ENCODE assay signal across 8 cellular contexts in genomic region chr7:148963583-148964509, GRCh38.
DNase-seq lines count a peak whose midpoint lies in the region; ATAC-seq and TF ChIP-seq lines count a peak whose summit lies in the region.

No MANE protein-coding gene starts in this region.

- H3K9me3 Mint-ChIP-seq in activated T-cell treated with anti-CD3 and anti-CD28 coated beads, Interleukin-2, amount 50 U/mL, for 72 hours = no peaks in the 10 kb centered on the region
- H3K9me3 Mint-ChIP-seq in activated CD8-positive, alpha-beta T cell treated with anti-CD3 and anti-CD28 coated beads, Interleukin-2, amount 10 ng/mL, durations not matched to agents 7 days and 5 days (ENCODE audit: insufficient read depth) = no peaks in the 10 kb centered on the region

- H3K4me3 ChIP-seq in left ventricle myocardium inferior (peak overlapping the region; percentile 75), skeletal muscle satellite cell (ENCODE audit: low read length) (peak overlapping the region; percentile 73)

- H3K27ac Mint-ChIP-seq in activated T-cell treated with anti-CD3 and anti-CD28 coated beads, Interleukin-2, amount 50 U/mL, for 72 hours = peak overlapping the region; percentile 97
- peak overlapping the region; percentile 85 for H3K27ac Mint-ChIP-seq in activated CD8-positive, alpha-beta T cell treated with anti-CD3 and anti-CD28 coated beads, Interleukin-2, amount 10 ng/mL, durations not matched to agents 7 days and 5 days

- peak in 1 of 2 donors; percentile 1 for ATAC-seq in activated T-cell treated with anti-CD3 and anti-CD28 coated beads, Interleukin-2, amount 50 U/mL, for 72 hours (replicated peaks in 1 of 2)
- peak; percentile 3 for ATAC-seq in activated CD8-positive, alpha-beta T cell treated with anti-CD3 and anti-CD28 coated beads, Interleukin-2, amount 10 ng/mL, durations not matched to agents 7 days and 5 days
- no peak for ATAC-seq in HG02588 (IDR thresholded peaks at IDR 0.05; ENCODE audit: unreplicated experiment)
- ATAC-seq in HG02642 (IDR thresholded peaks at IDR 0.05; ENCODE audit: poor library complexity, unreplicated experiment) = no peak

- peaks cover 6% of the 10 kb centered on the region for H3K27me3 Mint-ChIP-seq in activated T-cell treated with anti-CD3 and anti-CD28 coated beads, Interleukin-2, amount 50 U/mL, for 72 hours (ENCODE audit: low read depth)
- peaks cover 7% of the 10 kb centered on the region for H3K27me3 Mint-ChIP-seq in activated CD8-positive, alpha-beta T cell treated with anti-CD3 and anti-CD28 coated beads, Interleukin-2, amount 10 ng/mL, durations not matched to agents 7 days and 5 days (ENCODE audit: low read depth)

- intact Hi-C loops in left ventricle myocardium inferior (cut with micrococcal nuclease) = loop anchor here (5.0 to 10.0 kb wide), 2 partner anchors 389 to 462 kb away; no protein-coding TSS in a partner anchor

- no peak for DNase-seq in activated T-cell treated with anti-CD3 and anti-CD28 coated beads, Interleukin-2, amount 50 U/mL, for 72 hours
- no peak for DNase-seq in activated T-cell treated with anti-CD3 and anti-CD28 coated beads, Interleukin-2, amount 50 U/mL, for 1 hour
- DNase-seq in activated CD8-positive, alpha-beta T cell treated with anti-CD3 and anti-CD28 coated beads, Interleukin-2, amount 10 ng/mL, durations not matched to agents 7 days and 5 days = no peak
- no peak for DNase-seq in left ventricle myocardium inferior
- no peak for DNase-seq in stimulated activated CD4-positive, alpha-beta T cell treated with anti-CD3 and anti-CD28 coated beads, Interleukin-4, amount 100 ng/mL, for 4 hours

- peak overlapping the region; percentile 84 for H3K27ac ChIP-seq in left ventricle myocardium inferior (replicated peaks)

- peak overlapping the region; percentile 72 for H3K9ac ChIP-seq in skeletal muscle satellite cell (ENCODE audit: low read depth, low read length)

- H3K4me1 Mint-ChIP-seq in activated T-cell treated with anti-CD3 and anti-CD28 coated beads, Interleukin-2, amount 50 U/mL, for 72 hours (ENCODE audit: low read depth) = peaks cover 37% of the 10 kb centered on the region
- peaks cover 33% of the 10 kb centered on the region for H3K4me1 Mint-ChIP-seq in activated CD8-positive, alpha-beta T cell treated with anti-CD3 and anti-CD28 coated beads, Interleukin-2, amount 10 ng/mL, durations not matched to agents 7 days and 5 days (ENCODE audit: low read depth)

- H3K36me3 ChIP-seq in left ventricle myocardium inferior = no peaks in the 10 kb centered on the region
- no peaks in the 10 kb centered on the region for H3K36me3 ChIP-seq in skeletal muscle satellite cell (ENCODE audit: insufficient read depth, low read length)

- H3K4me1 ChIP-seq in left ventricle myocardium inferior (peaks cover 32% of the 10 kb centered on the region), skeletal muscle satellite cell (ENCODE audit: control insufficient read depth, insufficient read depth, low read length) (peaks cover 15% of the 10 kb centered on the region)

- POLR2A ChIA-PET in activated CD8-positive, alpha-beta T cell treated with anti-CD3 and anti-CD28 coated beads, Interleukin-2, amount 10 ng/mL, durations not matched to agents 7 days and 5 days (lab: Charles Lee) = interaction anchor here (0.7 to 1.7 kb wide), 4 partner anchors 19 to 265 kb away, joined by 3 to 10 read pairs (median 4); partner anchors contain the start of gene CUL1

- H3K4me3 Mint-ChIP-seq in activated T-cell treated with anti-CD3 and anti-CD28 coated beads, Interleukin-2, amount 50 U/mL, for 72 hours = peak overlapping the region; percentile 85 to 96
- peak overlapping the region; percentile 90 for H3K4me3 Mint-ChIP-seq in activated CD8-positive, alpha-beta T cell treated with anti-CD3 and anti-CD28 coated beads, Interleukin-2, amount 10 ng/mL, durations not matched to agents 7 days and 5 days

- CTCF ChIA-PET in activated CD8-positive, alpha-beta T cell treated with anti-CD3 and anti-CD28 coated beads, Interleukin-2, amount 10 ng/mL, durations not matched to agents 7 days and 5 days (lab: Charles Lee) = interaction anchor here (0.7 to 3.0 kb wide), 52 partner anchors 11 to 699 kb away, joined by 3 to 32 read pairs (median 4); partner anchors contain the start of genes CUL1 and EZH2

- peak overlapping the region; percentile 73 for H3K4me2 ChIP-seq in skeletal muscle satellite cell (ENCODE audit: low read length)

- TF ChIP-seq CTCF in left ventricle myocardium inferior (IDR thresholded peaks at IDR 0.05; ENCODE audit: borderline replicate concordance) = no peak

- no peaks in the 10 kb centered on the region for H3K36me3 Mint-ChIP-seq in activated T-cell treated with anti-CD3 and anti-CD28 coated beads, Interleukin-2, amount 50 U/mL, for 72 hours (ENCODE audit: insufficient read depth in 2 of 2)
- H3K36me3 Mint-ChIP-seq in activated CD8-positive, alpha-beta T cell treated with anti-CD3 and anti-CD28 coated beads, Interleukin-2, amount 10 ng/mL, durations not matched to agents 7 days and 5 days (ENCODE audit: low read depth) = no peaks in the 10 kb centered on the region

- peaks cover 2% of the 10 kb centered on the region for H3K27me3 ChIP-seq in left ventricle myocardium inferior (ENCODE audit: low read depth)
- H3K27me3 ChIP-seq in skeletal muscle satellite cell (ENCODE audit: control insufficient read depth, insufficient read depth, low read length) = no peaks in the 10 kb centered on the region

- H3K9me3 ChIP-seq in left ventricle myocardium inferior (replicated peaks) = no peaks in the 10 kb centered on the region
- H3K9me3 ChIP-seq in skeletal muscle satellite cell (replicated peaks; ENCODE audit: low read length) = no peaks in the 10 kb centered on the region
